ENCODE assay signal across 8 cellular contexts in genomic region chr7:70696139-70696782, GRCh38.
DNase-seq lines count a peak whose midpoint lies in the region; ATAC-seq and TF ChIP-seq lines count a peak whose summit lies in the region.

No MANE protein-coding gene starts in this region.

- H3K9me3 ChIP-seq in tibial nerve: no peaks in the 10 kb centered on the region

- CTCF ChIA-PET in WTC11 (lab: Charles Lee): interaction anchor here (0.6 to 5.9 kb wide), 4 partner anchors 106 to 866 kb away, joined by 3 to 41 read pairs (median 4); no protein-coding TSS in a partner anchor

- H3K4me1 Mint-ChIP-seq in activated T-cell treated with anti-CD3 and anti-CD28 coated beads, Interleukin-2, amount 50 U/mL, for 72 hours (ENCODE audit: low read depth): peaks cover 12% of the 10 kb centered on the region
- H3K4me1 Mint-ChIP-seq in WTC11: peaks cover 6% of the 10 kb centered on the region
- peaks cover 36 to 48% of the 10 kb centered on the region in 2 donors for H3K4me1 Mint-ChIP-seq in immature natural killer cell

- no peaks in the 10 kb centered on the region for H3K9me3 Mint-ChIP-seq in activated T-cell treated with anti-CD3 and anti-CD28 coated beads, Interleukin-2, amount 50 U/mL, for 72 hours
- no peaks in the 10 kb centered on the region for H3K9me3 Mint-ChIP-seq in WTC11
- peaks cover 0 to 1% (median 0%) of the 10 kb centered on the region in 6 donors for H3K9me3 Mint-ChIP-seq in immature natural killer cell

- H3K4me3 ChIP-seq in tibial nerve: peak overlapping the region; percentile 65 to 92 (median 80)

- no peaks in the 10 kb centered on the region for H3K36me3 Mint-ChIP-seq in activated T-cell treated with anti-CD3 and anti-CD28 coated beads, Interleukin-2, amount 50 U/mL, for 72 hours (ENCODE audit: insufficient read depth in 2 of 2)
- H3K36me3 Mint-ChIP-seq in WTC11: no peaks in the 10 kb centered on the region
- peaks cover 0 to 4% (median 4%) of the 10 kb centered on the region in 3 donors for H3K36me3 Mint-ChIP-seq in immature natural killer cell

- H3K36me3 ChIP-seq in tibial nerve: no peaks in the 10 kb centered on the region

- no peak for DNase-seq in activated T-cell treated with anti-CD3 and anti-CD28 coated beads, Interleukin-2, amount 50 U/mL, for 72 hours
- no peak for DNase-seq in activated T-cell treated with anti-CD3 and anti-CD28 coated beads, Interleukin-2, amount 50 U/mL, for 1 hour
- no peak for DNase-seq in WTC11 (ENCODE audit: low spot score)
- DNase-seq in immature natural killer cell: peak in 2 of 3 donors; percentile 26 to 30
- no peak for DNase-seq in tibial nerve (ENCODE audit: low spot score in 2 of 2)
- DNase-seq in dermis blood vessel endothelial cell: no peak
- DNase-seq in stimulated activated CD4-positive, alpha-beta T cell treated with anti-CD3 and anti-CD28 coated beads, Interleukin-15, amount 100 ng/mL, for 24 hours: no peak

- WGBS in tibial nerve, 2 donors: 28 to 32% methylated on average over 11 of the region's 11 CpGs

- H3K27ac Mint-ChIP-seq in activated T-cell treated with anti-CD3 and anti-CD28 coated beads, Interleukin-2, amount 50 U/mL, for 72 hours: no peak overlapping the region
- H3K27ac Mint-ChIP-seq in WTC11 (no peak overlapping the region), immature natural killer cell (peak overlapping the region; percentile 88 to 99 (median 98))

- ATAC-seq in activated T-cell treated with anti-CD3 and anti-CD28 coated beads, Interleukin-2, amount 50 U/mL, for 72 hours (replicated peaks in 1 of 2): no peak
- no peak for ATAC-seq in WTC11
- ATAC-seq in activated CD4-positive, CD25-positive, alpha-beta regulatory T cell treated with anti-CD3 and anti-CD28 coated beads, Interleukin-2, amount 50 U/mL, for 24 hours: no peak

- no peak for TF ChIP-seq POLR2A in tibial nerve (IDR thresholded peaks at IDR 0.05)

- peak overlapping the region; percentile 78 to 93 (median 86) for H3K27ac ChIP-seq in tibial nerve

- POLR2A ChIA-PET in WTC11 (lab: Charles Lee): interaction anchor here (1.7 kb wide), 1 partner anchor 866 kb away, joined by 9 read pairs; no protein-coding TSS in a partner anchor

- H3K4me1 ChIP-seq in tibial nerve: peaks cover 0 to 57% (median 11%) of the 10 kb centered on the region in 4 donors

- TF ChIP-seq CTCF in WTC11 (IDR thresholded peaks at IDR 0.05) (no peak), tibial nerve (IDR thresholded peaks at IDR 0.05) (no peak)

- peak overlapping the region; percentile 87 to 100 for H3K4me3 Mint-ChIP-seq in activated T-cell treated with anti-CD3 and anti-CD28 coated beads, Interleukin-2, amount 50 U/mL, for 72 hours
- H3K4me3 Mint-ChIP-seq in WTC11 (peak overlapping the region; percentile 95), immature natural killer cell (peak overlapping the region; percentile 97 to 100 (median 99))

- H3K27me3 Mint-ChIP-seq in activated T-cell treated with anti-CD3 and anti-CD28 coated beads, Interleukin-2, amount 50 U/mL, for 72 hours (ENCODE audit: low read depth): peaks cover 54% of the 10 kb centered on the region
- H3K27me3 Mint-ChIP-seq in WTC11 (ENCODE audit: low read depth): peaks cover 61% of the 10 kb centered on the region
- peaks cover 15 to 24% (median 19%) of the 10 kb centered on the region in 3 donors for H3K27me3 Mint-ChIP-seq in immature natural killer cell (ENCODE audit: low read depth in 3 of 3)

- TF ChIP-seq EP300 in tibial nerve (IDR thresholded peaks at IDR 0.05): no peak

- H3K27me3 ChIP-seq in tibial nerve: no peaks in the 10 kb centered on the region

TF ChIP-seq in WTC11, 78 proteins besides CTCF, POLR2A, EP300 and RAD21:
- no peak for TF ChIP-seq NR3C1 (CRISPR knock-in tag; conservative IDR thresholded peaks at IDR 0.05; ENCODE audit: low read depth)
- TF ChIP-seq JAZF1 (CRISPR knock-in tag; IDR thresholded peaks at IDR 0.05): no peak
- no peak for TF ChIP-seq AR (CRISPR knock-in tag; IDR thresholded peaks at IDR 0.05)
- TF ChIP-seq GRHL2 (CRISPR knock-in tag; IDR thresholded peaks at IDR 0.05; ENCODE audit: insufficient replicate concordance, severe bottlenecking): no peak
- TF ChIP-seq ZNF138 (CRISPR knock-in tag; conservative IDR thresholded peaks at IDR 0.05): no peak
- TF ChIP-seq TEAD1 (CRISPR knock-in tag; IDR thresholded peaks at IDR 0.05): no peak
- TF ChIP-seq, protein P1, sequence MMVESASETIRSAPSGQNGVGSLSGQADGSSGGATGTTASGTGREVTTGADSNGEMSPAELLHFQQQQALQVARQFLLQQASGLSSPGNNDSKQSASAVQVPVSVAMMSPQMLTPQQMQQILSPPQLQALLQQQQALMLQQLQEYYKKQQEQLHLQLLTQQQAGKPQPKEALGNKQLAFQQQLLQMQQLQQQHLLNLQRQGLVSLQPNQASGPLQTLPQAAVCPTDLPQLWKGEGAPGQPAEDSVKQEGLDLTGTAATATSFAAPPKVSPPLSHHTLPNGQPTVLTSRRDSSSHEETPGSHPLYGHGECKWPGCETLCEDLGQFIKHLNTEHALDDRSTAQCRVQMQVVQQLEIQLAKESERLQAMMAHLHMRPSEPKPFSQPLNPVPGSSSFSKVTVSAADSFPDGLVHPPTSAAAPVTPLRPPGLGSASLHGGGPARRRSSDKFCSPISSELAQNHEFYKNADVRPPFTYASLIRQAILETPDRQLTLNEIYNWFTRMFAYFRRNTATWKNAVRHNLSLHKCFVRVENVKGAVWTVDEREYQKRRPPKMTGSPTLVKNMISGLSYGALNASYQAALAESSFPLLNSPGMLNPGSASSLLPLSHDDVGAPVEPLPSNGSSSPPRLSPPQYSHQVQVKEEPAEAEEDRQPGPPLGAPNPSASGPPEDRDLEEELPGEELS (CRISPR knock-in tag; IDR thresholded peaks at IDR 0.05): no peak
- no peak for TF ChIP-seq ZNF423 (CRISPR knock-in tag; IDR thresholded peaks at IDR 0.05)
- TF ChIP-seq, protein P2, sequence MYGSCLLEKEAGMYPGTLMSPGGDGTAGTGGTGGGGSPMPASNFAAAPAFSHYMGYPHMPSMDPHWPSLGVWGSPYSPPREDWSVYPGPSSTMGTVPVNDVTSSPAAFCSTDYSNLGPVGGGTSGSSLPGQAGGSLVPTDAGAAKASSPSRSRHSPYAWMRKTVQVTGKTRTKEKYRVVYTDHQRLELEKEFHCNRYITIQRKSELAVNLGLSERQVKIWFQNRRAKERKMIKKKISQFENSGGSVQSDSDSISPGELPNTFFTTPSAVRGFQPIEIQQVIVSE (CRISPR knock-in tag; IDR thresholded peaks at IDR 0.05; ENCODE audit: borderline replicate concordance): no peak

Comparison
In these comparisons a context has a peak if more than half of its experiments do, and no peak if none do; other contexts are left out.
1. DNase-seq: peak in immature natural killer cell (2 of 3); none in activated T-cell treated with anti-CD3 and anti-CD28 coated beads, Interleukin-2, amount 50 U/mL, for 72 hours (0 of 2), activated T-cell treated with anti-CD3 and anti-CD28 coated beads, Interleukin-2, amount 50 U/mL, for 1 hour (single experiment), WTC11 (single experiment), tibial nerve (0 of 2), dermis blood vessel endothelial cell (single experiment) and stimulated activated CD4-positive, alpha-beta T cell treated with anti-CD3 and anti-CD28 coated beads, Interleukin-15, amount 100 ng/mL, for 24 hours (single experiment).
2. H3K27ac Mint-ChIP-seq: peak in immature natural killer cell (6 of 6); none in activated T-cell treated with anti-CD3 and anti-CD28 coated beads, Interleukin-2, amount 50 U/mL, for 72 hours (single experiment) and WTC11 (single experiment).
3. Peak in every context shown above with its lines, with median percentiles within 50 percentile points of each other: H3K4me3 Mint-ChIP-seq.